In the genomic region with DNA sequence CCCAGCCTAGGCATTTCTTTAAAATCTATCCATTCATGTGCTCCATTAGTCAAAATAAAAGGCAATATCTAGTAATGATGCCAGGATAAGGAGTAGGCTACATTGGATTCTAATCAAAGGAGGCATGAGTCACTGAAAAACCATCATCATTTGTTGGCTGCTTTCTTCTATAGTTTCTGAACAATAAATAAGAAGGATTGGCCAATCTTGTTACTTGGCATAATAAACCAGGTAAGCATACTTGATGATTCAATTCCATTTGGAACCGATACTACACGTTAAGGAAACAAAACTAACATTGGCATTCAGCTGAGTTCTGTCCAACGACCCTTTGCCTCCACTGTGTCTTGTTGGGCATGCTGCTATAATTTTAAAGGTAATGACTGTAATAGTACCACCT, we compare ENCODE assay signal across 13 cellular contexts. TPM values are rescaled to one million over a fixed set of nuclear protein-coding genes. Genes with fewer than 3 reads are reported as not detected.
DNase-seq lines count a peak whose midpoint lies in the region; ATAC-seq and TF ChIP-seq lines count a peak whose summit lies in the region.
"Had no signal": no experiment of that assay in that cellular context is flagged by ENCODE, and none has a peak within 500 bp of the region (broad histone marks: within the 10 kb centered on the region; RNA-seq: fewer than 3 reads in every experiment).

No MANE protein-coding gene starts in this region.

- DNase-seq in right atrium auricular region (ENCODE audit: low spot score) (no peak), Right ventricle myocardium inferior (ENCODE audit: missing footprints) (no peak), endothelial cell (ENCODE audit: low spot score) (no peak), osteoblast (ENCODE audit: insufficient read length, low spot score, missing footprints) (no peak), SW 1271 (lab: John Stamatoyannopoulos, UW) (no peak), GM23338 (ENCODE audit: low spot score) (no peak), SIG-M5 treated with dmso at 0.1 percent for 504 hours (lab: John Stamatoyannopoulos, UW; ENCODE audit: unreplicated experiment) (no peak)
- DNase-seq in activated CD4-positive, CD25-positive, alpha-beta regulatory T cell (lab: John Stamatoyannopoulos, UW), result no peak
- DNase-seq: activated CD8-positive, alpha-beta memory T cell treated with anti-CD3 and anti-CD28 coated beads, Interleukin-2, amount 10 ng/mL, durations not matched to agents 7 days and 5 days; effector CD4-positive, alpha-beta T cell; NCI-H2029 treated with DMSO at 0.1 percent for 48 hours had no signal

- H2AFZ ChIP-seq in osteoblast (ENCODE audit: low read length) (no peak overlapping the region), GM23338 (no peak overlapping the region)

- H3K4me1 ChIP-seq in right atrium auricular region, result peaks cover 0 to 53% of the 10 kb centered on the region in 2 donors
- peaks cover 49% of the 10 kb centered on the region for H3K4me1 ChIP-seq in osteoblast (ENCODE audit: insufficient read depth, low read length)
- H3K4me1 ChIP-seq in GM23338 (ENCODE audit: insufficient read depth), result peaks cover 29% of the 10 kb centered on the region

- H3K4me1 Mint-ChIP-seq in endothelial cell (ENCODE audit: unreplicated experiment) (peaks cover 71% of the 10 kb centered on the region), GM23338 (peaks cover 36% of the 10 kb centered on the region)

- H3K36me3 ChIP-seq in right atrium auricular region (no peaks in the 10 kb centered on the region), osteoblast (ENCODE audit: insufficient read depth, low read length) (no peaks in the 10 kb centered on the region), GM23338 (ENCODE audit: insufficient read depth) (no peaks in the 10 kb centered on the region)

- H3K79me2 ChIP-seq in osteoblast (ENCODE audit: insufficient read depth, low read length) (peaks cover 96% of the 10 kb centered on the region), GM23338 (replicated peaks; ENCODE audit: insufficient read depth) (no peaks in the 10 kb centered on the region)

- H3K4me3 Mint-ChIP-seq in endothelial cell (ENCODE audit: unreplicated experiment) (peak overlapping the region; percentile 29), GM23338 (no peak overlapping the region)
- H3K4me3 Mint-ChIP-seq: activated CD8-positive, alpha-beta memory T cell treated with anti-CD3 and anti-CD28 coated beads, Interleukin-2, amount 10 ng/mL, durations not matched to agents 7 days and 5 days had no signal

- no peaks in the 10 kb centered on the region for H3K27me3 ChIP-seq in right atrium auricular region
- H3K27me3 ChIP-seq in osteoblast (ENCODE audit: insufficient read depth, low read length), result no peaks in the 10 kb centered on the region
- no peaks in the 10 kb centered on the region for H3K27me3 ChIP-seq in GM23338 (ENCODE audit: insufficient read depth)

- no peak for TF ChIP-seq CTCF in right atrium auricular region (IDR thresholded peaks at IDR 0.05)
- TF ChIP-seq CTCF in endothelial cell (IDR thresholded peaks at IDR 0.05; ENCODE audit: unreplicated experiment), result no peak
- TF ChIP-seq CTCF in osteoblast (IDR thresholded peaks at IDR 0.05; ENCODE audit: extremely low read depth, low read depth, low read length), result no peak
- TF ChIP-seq CTCF in GM23338 (conservative IDR thresholded peaks at IDR 0.05; ENCODE audit: low read depth in 2 of 2), result no peak

- intact Hi-C loops in Right ventricle myocardium inferior (cut with DNase I), result no loop called here

- H4K20me1 ChIP-seq in osteoblast (ENCODE audit: insufficient read depth, low read length) (peaks cover 25% of the 10 kb centered on the region), GM23338 (replicated peaks; ENCODE audit: insufficient read depth) (no peaks in the 10 kb centered on the region)

- H3K27me3 Mint-ChIP-seq in endothelial cell (ENCODE audit: unreplicated experiment) (peaks cover 4% of the 10 kb centered on the region), GM23338 (ENCODE audit: insufficient read depth, low read depth, poor library complexity) (peaks cover 3% of the 10 kb centered on the region)
- H3K27me3 Mint-ChIP-seq: activated CD8-positive, alpha-beta memory T cell treated with anti-CD3 and anti-CD28 coated beads, Interleukin-2, amount 10 ng/mL, durations not matched to agents 7 days and 5 days had no signal

- H3K9me3 Mint-ChIP-seq in endothelial cell (ENCODE audit: unreplicated experiment) (no peaks in the 10 kb centered on the region), GM23338 (peaks cover 4% of the 10 kb centered on the region; the same call in 2 of the 3 replicates)

- no peak overlapping the region for H3K4me3 ChIP-seq in right atrium auricular region
- no peak overlapping the region for H3K4me3 ChIP-seq in osteoblast (ENCODE audit: insufficient read depth, low read length)
- no peak overlapping the region for H3K4me3 ChIP-seq in GM23338

- H3K27ac Mint-ChIP-seq in endothelial cell (ENCODE audit: unreplicated experiment), result peak overlapping the region; percentile 75
- no peak overlapping the region for H3K27ac Mint-ChIP-seq in GM23338
- H3K27ac Mint-ChIP-seq: activated CD8-positive, alpha-beta memory T cell treated with anti-CD3 and anti-CD28 coated beads, Interleukin-2, amount 10 ng/mL, durations not matched to agents 7 days and 5 days had no signal

- peaks cover 17% of the 10 kb centered on the region for H3K36me3 Mint-ChIP-seq in endothelial cell (ENCODE audit: low read depth, unreplicated experiment)
- H3K36me3 Mint-ChIP-seq in GM23338 (ENCODE audit: low read depth), result peaks cover 8% of the 10 kb centered on the region; the same call in 1 of the 3 replicates
- H3K36me3 Mint-ChIP-seq: activated CD8-positive, alpha-beta memory T cell treated with anti-CD3 and anti-CD28 coated beads, Interleukin-2, amount 10 ng/mL, durations not matched to agents 7 days and 5 days had no signal

- peak overlapping the region; percentile 44 to 46 for H3K27ac ChIP-seq in right atrium auricular region
- peak overlapping the region; percentile 42 for H3K27ac ChIP-seq in osteoblast (ENCODE audit: low read depth, low read length)
- no peak overlapping the region for H3K27ac ChIP-seq in GM23338 (ENCODE audit: low read depth)
- H3K27ac ChIP-seq: KMS-11 had no signal

- no peak overlapping the region for H3K4me2 ChIP-seq in osteoblast (ENCODE audit: insufficient read depth, low read length)
- no peak overlapping the region for H3K4me2 ChIP-seq in GM23338
- H3K4me2 ChIP-seq: KMS-11 had no signal

- no peaks in the 10 kb centered on the region for H3K9me2 ChIP-seq in GM23338 (ENCODE audit: insufficient read depth)

- no peak for ATAC-seq in Right ventricle myocardium inferior
- ATAC-seq in GM23338, result no peak
- ATAC-seq: activated CD8-positive, alpha-beta memory T cell treated with anti-CD3 and anti-CD28 coated beads, Interleukin-2, amount 10 ng/mL, durations not matched to agents 7 days and 5 days had no signal

- H3K9me3 ChIP-seq in right atrium auricular region (no peaks in the 10 kb centered on the region), osteoblast (ENCODE audit: low read depth, low read length) (no peaks in the 10 kb centered on the region)

- H3F3A ChIP-seq in GM23338 (replicated peaks; ENCODE audit: low read depth), result no peaks in the 10 kb centered on the region

TF ChIP-seq in GM23338, 12 proteins besides CTCF, POLR2A, EP300 and RAD21:
- TF ChIP-seq CREB1 (CRISPR knock-in tag; IDR thresholded peaks at IDR 0.05; ENCODE audit: low read depth) (no peak), ZNF331 (CRISPR knock-in tag; IDR thresholded peaks at IDR 0.05; ENCODE audit: low read depth) (no peak)

RNA-seq across cellular contexts. Expression of a gene that starts 27.2 kb away (rescaled TPM):
- total RNA-seq in right atrium auricular region, result 10 to 100 TPM in 1 of 2 donors, 1 to 10 TPM in 1; 6.0 to 13.0 TPM
- total RNA-seq in Right ventricle myocardium inferior, result 5.0 TPM
- total RNA-seq in endothelial cell (ENCODE audit: unreplicated experiment), result 66.7 TPM
- 41.5 and 46.7 TPM in 2 replicates for total RNA-seq in osteoblast
- total RNA-seq in GM23338 (2014; rRNA removed; shearing (Covaris generic)), result 3.0 and 3.9 TPM in 2 replicates
- polyA plus RNA-seq in GM23338 (2016; fragmentation: Nextera tagmentation; extraction: Ambion mirVana), result 1.0 and 1.7 TPM in 2 replicates
- total RNA-seq: mononuclear cell had no signal
